In genomic region chr1:153525088-153525713, GRCh38 we compare ENCODE assay signal across 15 cellular contexts. TPM values are rescaled to one million over a fixed set of nuclear protein-coding genes. Genes with fewer than 3 reads are reported as not detected.
A peak's percentile ranks its signal among the peaks of the same experiment; 100 is the strongest.
DNase-seq lines count a peak whose midpoint lies in the region; ATAC-seq and TF ChIP-seq lines count a peak whose summit lies in the region.
"Had no signal": no experiment of that assay in that cellular context is flagged by ENCODE, and none has a peak within 500 bp of the region (broad histone marks: within the 10 kb centered on the region; RNA-seq: fewer than 3 reads in every experiment).

No MANE protein-coding gene starts in this region.

- H3K27ac Mint-ChIP-seq in chondrocyte (ENCODE audit: unreplicated experiment) = peak overlapping the region; percentile 54
- peak overlapping the region; percentile 90 for H3K27ac Mint-ChIP-seq in mesothelial cell of epicardium
- H3K27ac Mint-ChIP-seq: activated naive CD8-positive, alpha-beta T cell had no signal

- ATAC-seq in GM21529 (IDR thresholded peaks at IDR 0.05; ENCODE audit: unreplicated experiment) (no peak), HG02763 (IDR thresholded peaks at IDR 0.05; ENCODE audit: unreplicated experiment) (no peak)

- TF ChIP-seq CTCF in chondrocyte (IDR thresholded peaks at IDR 0.05) = no peak
- TF ChIP-seq CTCF in mesothelial cell of epicardium (IDR thresholded peaks at IDR 0.05; ENCODE audit: unreplicated experiment) = no peak

- H3K36me3 Mint-ChIP-seq in chondrocyte (ENCODE audit: low read depth) (no peaks in the 10 kb centered on the region), mesothelial cell of epicardium (no peaks in the 10 kb centered on the region)
- H3K36me3 Mint-ChIP-seq: activated naive CD8-positive, alpha-beta T cell had no signal

- no peaks in the 10 kb centered on the region for H3K9me3 Mint-ChIP-seq in chondrocyte (ENCODE audit: low read depth)
- no peaks in the 10 kb centered on the region for H3K9me3 Mint-ChIP-seq in mesothelial cell of epicardium

- DNase-seq in D341Med (ENCODE audit: low spot score) (peak; percentile 33), NCI-H1694 treated with DMSO at 0.1 percent for 48 hours (lab: John Stamatoyannopoulos, UW) (peak; percentile 90), chondrocyte (ENCODE audit: low spot score) (no peak), mesothelial cell of epicardium (ENCODE audit: low spot score in 2 of 2, unreplicated experiment in 2 of 2) (no peak), NCI-H2227 treated with DMSO at 0.1 percent for 48 hours (lab: John Stamatoyannopoulos, UW) (no peak), superior temporal gyrus (ENCODE audit: extremely low spot score) (no peak)
- DNase-seq: NCI-H1105; occipital lobe; stimulated activated CD4-positive, alpha-beta T cell treated with anti-CD3 and anti-CD28 coated beads, Interleukin-1b, Interleukin-23, amount 100 ng/mL, for 48 hours; stimulated activated naive CD4-positive, alpha-beta T cell; T-helper 2 cell had no signal

- H3K27me3 Mint-ChIP-seq in chondrocyte (ENCODE audit: low read depth) (no peaks in the 10 kb centered on the region), mesothelial cell of epicardium (ENCODE audit: low read depth) (no peaks in the 10 kb centered on the region)
- H3K27me3 Mint-ChIP-seq: activated naive CD8-positive, alpha-beta T cell had no signal

- no peak overlapping the region for H3K4me3 Mint-ChIP-seq in chondrocyte (ENCODE audit: unreplicated experiment)
- no peak overlapping the region for H3K4me3 Mint-ChIP-seq in mesothelial cell of epicardium
- H3K4me3 Mint-ChIP-seq: activated naive CD8-positive, alpha-beta T cell; CD14-positive monocyte had no signal

- peaks cover 19% of the 10 kb centered on the region for H3K4me1 Mint-ChIP-seq in chondrocyte (ENCODE audit: low read depth)
- H3K4me1 Mint-ChIP-seq in mesothelial cell of epicardium = peaks cover 45% of the 10 kb centered on the region

RNA-seq across cellular contexts. Expression of gene S100A6, which starts 10.6 kb away (rescaled TPM):
- total RNA-seq in chondrocyte = 1.4 to 12.1 TPM (median 10.9 TPM) in 3 replicates
- total RNA-seq in mesothelial cell of epicardium = 2.4 to 4.4 TPM (median 3.9 TPM) in 3 replicates

RNA-seq across cellular contexts. Expression of gene S100A5, which starts 15.5 kb away (rescaled TPM):
- total RNA-seq in chondrocyte (0.47 to 0.94 TPM in 2 of 3 replicates, not detected in the other), mesothelial cell of epicardium (not detected in 3 replicates)
- total RNA-seq: occipital lobe had no signal

RNA-seq across cellular contexts. Expression of gene S100A4, which starts 20.4 kb away (rescaled TPM):
- total RNA-seq in chondrocyte (331 to 404 TPM (median 388 TPM) in 3 replicates), mesothelial cell of epicardium (7.8 to 12.7 TPM (median 10.2 TPM) in 3 replicates)

RNA-seq across cellular contexts. Expression of gene S100A3, which starts 23.9 kb away (rescaled TPM):
- total RNA-seq in chondrocyte (6.5 to 10.8 TPM (median 8.7 TPM) in 3 replicates), mesothelial cell of epicardium (not detected in 3 replicates)
- total RNA-seq: occipital lobe had no signal

RNA-seq across cellular contexts. Expression of gene S100A2, which starts 40.4 kb away (rescaled TPM):
- total RNA-seq in chondrocyte (15.4 to 22.2 TPM (median 18.9 TPM) in 3 replicates), mesothelial cell of epicardium (0.43 to 0.51 TPM in 2 of 3 replicates, not detected in the other)
- total RNA-seq: occipital lobe had no signal

Comparison
In these comparisons a context has a peak if more than half of its experiments do, and no peak if none do; other contexts are left out.
1. DNase-seq: peak in D341Med (single experiment) and NCI-H1694 treated with DMSO at 0.1 percent for 48 hours (single experiment); none in chondrocyte (single experiment), mesothelial cell of epicardium (0 of 2), NCI-H2227 treated with DMSO at 0.1 percent for 48 hours (single experiment) and superior temporal gyrus (single experiment).
2. RNA of gene S100A4, which starts 20.4 kb away (total RNA-seq): 331 to 404 TPM in chondrocyte; 7.8 to 12.7 TPM in mesothelial cell of epicardium; every median in the first group is over 10 times any median in the second.